16 cellular contexts compared by ENCODE assay signal in genomic region chr19:29842471-29843179, GRCh38. TPM values are rescaled to one million over a fixed set of nuclear protein-coding genes. Genes with fewer than 3 reads are reported as not detected.
DNase-seq lines count a peak whose midpoint lies in the region; ATAC-seq, FAIRE-seq and TF ChIP-seq lines count a peak whose summit lies in the region.
"Had no signal": no experiment of that assay in that cellular context is flagged by ENCODE, and none has a peak within 500 bp of the region (broad histone marks: within the 10 kb centered on the region; RNA-seq: fewer than 3 reads in every experiment).

No MANE protein-coding gene starts in this region.

- no peak overlapping the region for H3K56ac ChIP-seq in H1 (replicated peaks; ENCODE audit: insufficient read length, low read depth, low read length)

- no peak overlapping the region for H2AK5ac ChIP-seq in H1 (ENCODE audit: low read depth, low read length)

- peaks cover 8% of the 10 kb centered on the region for H3K36me3 Mint-ChIP-seq in CD4-positive, alpha-beta T cell (ENCODE audit: low read depth)
- H3K36me3 Mint-ChIP-seq in neural progenitor cell = no peaks in the 10 kb centered on the region

- peaks cover 15% of the 10 kb centered on the region; the same call in 1 of the 2 replicates for H3K23me2 ChIP-seq in H1 (ENCODE audit: low read depth, low read length)

- H3K27me3 ChIP-seq in CD4-positive, alpha-beta T cell (ENCODE audit: control insufficient read depth, insufficient read depth, low read length) = no peaks in the 10 kb centered on the region
- H3K27me3 ChIP-seq in HUES64 (ENCODE audit: insufficient read depth, low read length) (peaks cover 24% of the 10 kb centered on the region), H1 (replicated peaks in 1 of 4; ENCODE audit: control insufficient read depth in 3 of 4, extremely low read depth in 1 of 4, insufficient read depth in 3 of 4, low read length in 3 of 4) (peaks cover 0 to 10% (median 7%) of the 10 kb centered on the region in 4 experiments; a peak in 4 of 7 replicates), neural progenitor cell (peaks cover 30% of the 10 kb centered on the region), gastrocnemius medialis (peaks cover 3 to 10% (median 9%) of the 10 kb centered on the region in 3 donors)
- H3K27me3 ChIP-seq: pancreas had no signal

- H3K36me3 ChIP-seq in HUES64 (ENCODE audit: insufficient read depth, low read length) (no peaks in the 10 kb centered on the region), H1 (ENCODE audit: control insufficient read depth in 2 of 4, insufficient read depth in 4 of 4, low read length in 3 of 4) (no peaks in the 10 kb centered on the region), neural progenitor cell (no peaks in the 10 kb centered on the region), gastrocnemius medialis (no peaks in the 10 kb centered on the region)
- H3K36me3 ChIP-seq: pancreas had no signal

- in situ Hi-C loops in gastrocnemius medialis (cut with MboI; ENCODE audit: low sequenced_read_pairs in 4 of 4) = no loop called here

- H3K9me3 Mint-ChIP-seq in CD4-positive, alpha-beta T cell = no peaks in the 10 kb centered on the region
- H3K9me3 Mint-ChIP-seq in neural progenitor cell = no peaks in the 10 kb centered on the region
- H3K9me3 Mint-ChIP-seq: stimulated activated naive CD8-positive, alpha-beta T cell treated with anti-CD3 and anti-CD28 coated beads, Interleukin-15, Interleukin-2, amounts not matched to agents 100 ng/mL and 50 ng/mL, for 24 hours had no signal

- H3K4me1 ChIP-seq in HUES64 (ENCODE audit: insufficient read depth, low read length) (peaks cover 6% of the 10 kb centered on the region; the same call in 1 of the 2 replicates), H1 (replicated peaks in 1 of 4; ENCODE audit: control insufficient read depth in 3 of 4, insufficient read depth in 4 of 4, low read length in 3 of 4) (peaks cover 0 to 15% (median 4%) of the 10 kb centered on the region in 4 experiments; a peak in 5 of 7 replicates), neural progenitor cell (peaks cover 9% of the 10 kb centered on the region), gastrocnemius medialis (peaks cover 12 to 15% of the 10 kb centered on the region in 2 donors)

- no peak for FAIRE-seq in H1 (lab: Jason Lieb, UNC)
- FAIRE-seq: pancreas had no signal

- TF ChIP-seq RAD21 in H1 (IDR thresholded peaks at IDR 0.05 in 1 of 2, conservative IDR thresholded peaks at IDR 0.05 in 1 of 2; ENCODE audit: low read depth in 2 of 2, low read length in 2 of 2) = no peak

- H3K23ac ChIP-seq in H1 (ENCODE audit: insufficient read length) = no peak overlapping the region

- H3K79me1 ChIP-seq in H1 (ENCODE audit: low read depth, low read length) = no peaks in the 10 kb centered on the region

- intact Hi-C loops in CD4-positive, alpha-beta T cell (cut with DNase I, micrococcal nuclease) = loop anchor here (5.0 to 10.0 kb wide), 3 partner anchors 102 to 628 kb away; partner anchors contain the start of genes UQCRFS1 (in 1 of the 2) and URI1 (in 1 of the 2)
- intact Hi-C loops in gastrocnemius medialis (cut with DNase I; ENCODE audit: low total_unique reads) = no loop called here

- H3K27ac Mint-ChIP-seq in CD4-positive, alpha-beta T cell = peak overlapping the region; percentile 61
- no peak overlapping the region for H3K27ac Mint-ChIP-seq in neural progenitor cell
- H3K27ac Mint-ChIP-seq: activated CD4-positive, alpha-beta T cell treated with anti-CD3 and anti-CD28 coated beads for 36 hours; stimulated activated naive CD8-positive, alpha-beta T cell treated with anti-CD3 and anti-CD28 coated beads, Interleukin-15, Interleukin-2, amounts not matched to agents 100 ng/mL and 50 ng/mL, for 24 hours had no signal

- no peak for TF ChIP-seq EP300 in H1 (IDR thresholded peaks at IDR 0.05; ENCODE audit: borderline replicate concordance in 1 of 2, low read depth in 2 of 2, low read length in 2 of 2)

- no peak overlapping the region for H4K5ac ChIP-seq in H1 (ENCODE audit: insufficient read length, low read depth, low read length)

- no peak overlapping the region for H3K14ac ChIP-seq in H1 (ENCODE audit: insufficient read length)

- H2AFZ ChIP-seq in H1 (ENCODE audit: low read length) (no peak overlapping the region), neural progenitor cell (replicated peaks) (no peak overlapping the region)

- H2BK20ac ChIP-seq in H1 (ENCODE audit: low read length) = no peak overlapping the region

- no peak for ATAC-seq in CD4-positive, alpha-beta T cell (ENCODE audit: poor library complexity)
- no peak for ATAC-seq in gastrocnemius medialis
- ATAC-seq: activated CD4-positive, alpha-beta T cell treated with anti-CD3 and anti-CD28 coated beads for 36 hours; pancreas; SK-N-SH treated with all-trans-retinoic acid at 6 μM for 48 hours had no signal

- no peak overlapping the region for H2BK12ac ChIP-seq in H1 (ENCODE audit: low read depth, low read length)

- H3K4me2 ChIP-seq in H1 (ENCODE audit: insufficient read depth in 1 of 2, low read depth in 2 of 2, low read length in 2 of 2) (peak overlapping the region; percentile 65 to 97; a peak in 3 of 4 replicates), neural progenitor cell (peak overlapping the region; percentile 59)

- peaks cover 23% of the 10 kb centered on the region for H3F3A ChIP-seq in neural progenitor cell (ENCODE audit: low read depth)

- no peak overlapping the region for H2BK5ac ChIP-seq in H1 (ENCODE audit: low read depth, low read length)

- no peak overlapping the region for H2BK15ac ChIP-seq in H1 (ENCODE audit: low read length)

- CTCF ChIA-PET in CD4-positive, alpha-beta T cell (lab: Charles Lee) = interaction anchor here (1.0 kb wide), 1 partner anchor 126 kb away, joined by 3 read pairs; no protein-coding TSS in a partner anchor
- CTCF ChIA-PET in H1 (lab: Charles Lee; ENCODE audit: partially characterized antibody) = interaction anchor here (0.6 to 2.2 kb wide), 11 partner anchors 16 to 149 kb away, joined by 3 to 10 read pairs (median 4); no protein-coding TSS in a partner anchor

- H3K9me3 ChIP-seq in CD4-positive, alpha-beta T cell (ENCODE audit: control insufficient read depth, low read length) = no peaks in the 10 kb centered on the region
- H3K9me3 ChIP-seq in HUES64 (ENCODE audit: insufficient read depth, low read depth, low read length) (no peaks in the 10 kb centered on the region), H1 (ENCODE audit: insufficient read depth in 2 of 2, low read depth in 1 of 2, low read length in 1 of 2) (no peaks in the 10 kb centered on the region), neural progenitor cell (ENCODE audit: low read depth) (no peaks in the 10 kb centered on the region), gastrocnemius medialis (no peaks in the 10 kb centered on the region)
- H3K9me3 ChIP-seq: pancreas had no signal

- H3K18ac ChIP-seq in H1 (ENCODE audit: extremely low read depth, low read length) = no peak overlapping the region

- H4K91ac ChIP-seq in H1 (replicated peaks; ENCODE audit: insufficient read length, low read length) = no peak overlapping the region

- no peak overlapping the region for H3K4ac ChIP-seq in H1 (replicated peaks; ENCODE audit: insufficient read length, low read depth, low read length)

- H3K27ac ChIP-seq in CD4-positive, alpha-beta T cell (ENCODE audit: low read depth, low read length) = no peak overlapping the region
- H3K27ac ChIP-seq in HUES64 (ENCODE audit: low read depth, low read length) (no peak overlapping the region), H1 (ENCODE audit: low read depth, low read length) (no peak overlapping the region), neural progenitor cell (no peak overlapping the region), gastrocnemius medialis (no peak overlapping the region)
- H3K27ac ChIP-seq: pancreas had no signal

- TF ChIP-seq POLR2A in H1 (IDR thresholded peaks at IDR 0.05; ENCODE audit: control extremely low read depth in 1 of 2, low read depth in 2 of 2, low read length in 2 of 2) = no peak
- TF ChIP-seq POLR2A in gastrocnemius medialis (IDR thresholded peaks at IDR 0.05) = no peak

- 83% methylated on average over 11 of the region's 11 CpGs for WGBS in HUES64
- WGBS in H1 (ENCODE audit: extremely low coverage in 1 of 2, insufficient coverage in 1 of 2, insufficient read length in 1 of 2, insufficient replicate concordance in 2 of 2, low coverage in 1 of 2, low lambda C conversion rate in 2 of 2, missing lambda C conversion rate in 1 of 2), 2 experiments = 76% methylated on average over 11 of the region's 11 CpGs; no CpG with 5 or more reads in 1 of the 2 experiments

- H3K9ac ChIP-seq in HUES64 (ENCODE audit: low read depth, low read length) = no peak overlapping the region
- H3K9ac ChIP-seq in H1 (replicated peaks in 1 of 4; ENCODE audit: extremely low read depth in 1 of 4, low read depth in 3 of 4, low read length in 3 of 4) = no peak overlapping the region
- no peak overlapping the region for H3K9ac ChIP-seq in neural progenitor cell

- POLR2A ChIA-PET in CD4-positive, alpha-beta T cell (lab: Charles Lee) = interaction anchor here (1.1 to 4.0 kb wide), 5 partner anchors 11 to 171 kb away, joined by 3 to 52 read pairs (median 24); partner anchors contain the start of genes C19orf12, CCNE1 and URI1
- POLR2A ChIA-PET in H1 (lab: Charles Lee; ENCODE audit: partially characterized antibody) = interaction anchor here (0.8 to 2.8 kb wide), 3 partner anchors 11 to 33 kb away, joined by 3 to 9 read pairs (median 3); no protein-coding TSS in a partner anchor

- no peaks in the 10 kb centered on the region for H3K27me3 Mint-ChIP-seq in CD4-positive, alpha-beta T cell
- peaks cover 22% of the 10 kb centered on the region for H3K27me3 Mint-ChIP-seq in neural progenitor cell (ENCODE audit: insufficient read depth, low read depth)
- H3K27me3 Mint-ChIP-seq: activated CD4-positive, alpha-beta T cell treated with anti-CD3 and anti-CD28 coated beads for 36 hours had no signal

- no peak overlapping the region for H4K8ac ChIP-seq in H1 (ENCODE audit: extremely low read depth, insufficient read depth, low read length)

- H3K4me3 Mint-ChIP-seq in CD4-positive, alpha-beta T cell = peak overlapping the region; percentile 45
- peak overlapping the region; percentile 52 for H3K4me3 Mint-ChIP-seq in neural progenitor cell
- H3K4me3 Mint-ChIP-seq: activated CD4-positive, alpha-beta T cell treated with anti-CD3 and anti-CD28 coated beads for 36 hours; stimulated activated naive CD8-positive, alpha-beta T cell treated with anti-CD3 and anti-CD28 coated beads, Interleukin-15, Interleukin-2, amounts not matched to agents 100 ng/mL and 50 ng/mL, for 24 hours had no signal

- TF ChIP-seq CTCF in CD4-positive, alpha-beta T cell (IDR thresholded peaks at IDR 0.05) = no peak
- TF ChIP-seq CTCF in H1 (IDR thresholded peaks at IDR 0.05; ENCODE audit: control extremely low read depth in 1 of 3, insufficient read depth in 1 of 3, low read depth in 1 of 3, low read length in 3 of 3) (no peak), neural progenitor cell (IDR thresholded peaks at IDR 0.05) (no peak), gastrocnemius medialis (IDR thresholded peaks at IDR 0.05 in 4 of 5, conservative IDR thresholded peaks at IDR 0.05 in 1 of 5) (no peak)

- H2BK120ac ChIP-seq in H1 (replicated peaks; ENCODE audit: low read depth, low read length) = no peak overlapping the region

- no peak for DNase-seq in CD4-positive, alpha-beta T cell
- DNase-seq in H1 (ENCODE audit: low read depth in 1 of 2, low spot score in 2 of 2) (no peak), neural progenitor cell (ENCODE audit: low spot score) (no peak), iPS-NIHi7 (ENCODE audit: extremely low spot score) (no peak), NCI-H526 treated with DMSO at 0.1 percent for 48 hours (lab: John Stamatoyannopoulos, UW) (no peak), gastrocnemius medialis (no peak)
- no peak for DNase-seq in stimulated activated CD4-positive, alpha-beta T cell treated with anti-CD3 and anti-CD28 coated beads, Interleukin-4, amount 100 ng/mL, for 1 hour
- DNase-seq: activated naive CD4-positive, alpha-beta T cell; DMS153; NCI-H1417 treated with DMSO at 0.1 percent for 48 hours; NCI-H748 treated with DMSO at 0.1 percent for 48 hours had no signal

- no peaks in the 10 kb centered on the region for H3K79me2 ChIP-seq in H1 (ENCODE audit: control insufficient read depth in 1 of 2, insufficient read depth in 2 of 2, low read length in 2 of 2)
- no peaks in the 10 kb centered on the region for H3K79me2 ChIP-seq in neural progenitor cell (ENCODE audit: low read depth)

- peak overlapping the region; percentile 91 for H3K4me3 ChIP-seq in HUES64 (ENCODE audit: low read length)
- peak overlapping the region in 3 of 4 experiments; percentile 32 to 86 (median 36); a peak in 5 of 8 replicates for H3K4me3 ChIP-seq in H1 (ENCODE audit: extremely low read depth in 1 of 4, insufficient read depth in 2 of 4, low read depth in 3 of 4, low read length in 4 of 4)
- peak overlapping the region; percentile 71 for H3K4me3 ChIP-seq in neural progenitor cell
- peak overlapping the region in 1 of 4 donors; percentile 74 for H3K4me3 ChIP-seq in gastrocnemius medialis

- H4K20me1 ChIP-seq in H1 (replicated peaks in 1 of 2; ENCODE audit: control insufficient read depth in 1 of 2, insufficient read depth in 2 of 2, low read length in 2 of 2) = peaks cover 0 to 4% of the 10 kb centered on the region in 2 experiments
- H4K20me1 ChIP-seq in neural progenitor cell (ENCODE audit: low read depth) = peaks cover 6% of the 10 kb centered on the region

- H3K4me1 Mint-ChIP-seq in CD4-positive, alpha-beta T cell (ENCODE audit: low read depth) = peaks cover 26% of the 10 kb centered on the region
- H3K4me1 Mint-ChIP-seq in neural progenitor cell = peaks cover 25% of the 10 kb centered on the region

RNA-seq across cellular contexts. Expression of gene CCNE1, which starts 30.8 kb away (rescaled TPM):
- total RNA-seq in CD4-positive, alpha-beta T cell = 1 to 10 TPM; 4.9 to 5.6 TPM
- 32.0 TPM for polyA plus RNA-seq in HUES64 (2013, experiment 1 of 2)
- polyA plus RNA-seq in HUES64 (2013, experiment 2 of 2) = 27.5 TPM
- total RNA-seq in H1 (2021; fragmentation: NEBNext Ultra II Directional; extraction: Animal tissue kit (Norgen Biotek cat#: 25700)) = 41.2 and 43.2 TPM in 2 replicates
- polyA plus RNA-seq in H1 (2011; rRNA removed) = 31.8 and 44.6 TPM in 2 replicates
- 40.3 TPM for polyA plus RNA-seq in H1 (2011; cell fraction: cytosol; rRNA removed)
- polyA plus RNA-seq in H1 (2011; cell fraction: nucleus; rRNA removed) = 26.6 TPM
- 43.1 to 49.6 TPM (median 44.6 TPM) in 4 replicates for polyA plus RNA-seq in H1 (2012, experiment 1 of 2)
- 34.6 TPM for polyA plus RNA-seq in H1 (2012, experiment 2 of 2)
- 35.1 TPM for polyA plus RNA-seq in H1 (2013, experiment 1 of 2)
- polyA plus RNA-seq in H1 (2013, experiment 2 of 2) = 37.0 TPM
- 16.9 and 20.4 TPM in 2 replicates for polyA minus RNA-seq in H1 (2011; rRNA and poly(A)+ RNA removed)
- 12.8 TPM for polyA minus RNA-seq in H1 (2011; cell fraction: cytosol; rRNA and poly(A)+ RNA removed)
- polyA minus RNA-seq in H1 (2011; cell fraction: nucleus; rRNA and poly(A)+ RNA removed) = 13.8 TPM
- total RNA-seq in neural progenitor cell (ENCODE audit: low replicate concordance) (31.4 and 34.5 TPM in 2 replicates), gastrocnemius medialis (1 to 10 TPM; 2.9 to 7.3 (median 4.5) TPM)
